ENCODE assay signal across 29 cellular contexts in the genomic region with DNA sequence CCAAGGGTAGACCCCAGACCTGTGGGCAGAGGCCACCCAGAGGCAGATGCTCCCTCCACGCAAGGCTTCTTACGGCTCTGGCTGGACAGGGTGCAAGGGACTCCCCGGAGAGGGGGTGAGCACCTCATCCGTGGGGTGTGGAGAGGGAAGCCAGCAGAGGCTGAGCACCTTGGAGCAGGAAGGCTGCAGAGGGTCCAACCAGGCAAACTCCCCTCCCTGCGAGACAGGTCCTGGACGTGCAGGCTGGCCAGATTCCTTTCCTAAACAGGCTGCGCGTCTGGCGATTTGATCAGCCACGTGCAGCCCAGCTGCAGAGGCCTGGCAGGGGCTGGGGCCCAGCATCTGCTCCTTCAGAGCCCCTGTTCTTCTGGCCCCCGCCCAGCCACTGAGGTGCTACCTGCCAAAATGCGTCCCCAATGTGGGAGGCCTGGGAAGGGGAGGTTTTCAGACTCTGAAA. TPM values are rescaled to one million over a fixed set of nuclear protein-coding genes. Genes with fewer than 3 reads are reported as not detected.
"Had no signal": no experiment of that assay in that cellular context is flagged by ENCODE, and none has a peak within 500 bp of the region (broad histone marks: within the 10 kb centered on the region; RNA-seq: fewer than 3 reads in every experiment).

No MANE protein-coding gene starts in this region.

- H3K9me3 ChIP-seq: adrenal gland, ascending aorta, left lung, pancreas, tibial artery had no signal

- H3K27ac ChIP-seq: adrenal gland, ascending aorta, brain microvascular endothelial cell, hepatocyte, left lung, pancreas, tibial artery had no signal

- H3K9me3 Mint-ChIP-seq: activated naive CD4-positive, alpha-beta T cell treated with anti-CD3 and anti-CD28 coated beads, Interleukin-2, amount 50 U/mL, for 24 hours; activated T-cell treated with anti-CD3 and anti-CD28 coated beads, Interleukin-2, amount 50 U/mL, for 72 hours; immature natural killer cell; mesothelial cell of epicardium; natural killer cell; stimulated activated naive CD8-positive, alpha-beta T cell treated with anti-CD3 and anti-CD28 coated beads, Interleukin-15, Interleukin-2, amounts not matched to agents 100 ng/mL and 50 ng/mL, for 24 hours; WTC11 had no signal

- H3K27me3 ChIP-seq: adrenal gland, ascending aorta, brain microvascular endothelial cell, hepatocyte, left lung, pancreas had no signal

- H3K36me3 Mint-ChIP-seq: activated naive CD4-positive, alpha-beta T cell treated with anti-CD3 and anti-CD28 coated beads, Interleukin-2, amount 50 U/mL, for 24 hours; immature natural killer cell; mesothelial cell of epicardium; natural killer cell; WTC11 had no signal

- H3K27ac Mint-ChIP-seq: activated naive CD4-positive, alpha-beta T cell treated with anti-CD3 and anti-CD28 coated beads, Interleukin-2, amount 50 U/mL, for 24 hours; activated T-cell treated with anti-CD3 and anti-CD28 coated beads, Interleukin-2, amount 50 U/mL, for 72 hours; mesothelial cell of epicardium; natural killer cell; stimulated activated naive CD8-positive, alpha-beta T cell treated with anti-CD3 and anti-CD28 coated beads, Interleukin-15, Interleukin-2, amounts not matched to agents 100 ng/mL and 50 ng/mL, for 24 hours; WTC11 had no signal

- H3K79me2 ChIP-seq: hepatocyte had no signal

- H3K4me3 ChIP-seq: adrenal gland, ascending aorta, hepatocyte, left lung, pancreas, tibial artery had no signal

- H2AFZ ChIP-seq: hepatocyte had no signal

- H3K36me3 ChIP-seq: adrenal gland, ascending aorta, brain microvascular endothelial cell, left lung, pancreas, tibial artery had no signal

- H3K4me3 Mint-ChIP-seq: activated naive CD4-positive, alpha-beta T cell treated with anti-CD3 and anti-CD28 coated beads, Interleukin-2, amount 50 U/mL, for 24 hours; activated T-cell treated with anti-CD3 and anti-CD28 coated beads, Interleukin-2, amount 50 U/mL, for 72 hours; immature natural killer cell; mesothelial cell of epicardium; natural killer cell; stimulated activated naive CD8-positive, alpha-beta T cell treated with anti-CD3 and anti-CD28 coated beads, Interleukin-15, Interleukin-2, amounts not matched to agents 100 ng/mL and 50 ng/mL, for 24 hours; WTC11 had no signal

- DNase-seq: activated CD4-positive, alpha-beta T cell treated with anti-CD3 and anti-CD28 coated beads for 4 hours; activated CD4-positive, alpha-beta T cell treated with anti-CD3 and anti-CD28 coated beads, Interleukin-2, amount 50 U/mL, for 48 hours; activated gamma-delta T cell; activated T-cell treated with anti-CD3 and anti-CD28 coated beads, Interleukin-2, amount 50 U/mL, for 72 hours; adrenal gland; brain microvascular endothelial cell; caudate nucleus; dermis blood vessel endothelial cell; effector memory CD4-positive, alpha-beta T cell; foreskin melanocyte; immature natural killer cell; kidney glomerular epithelial cell; natural killer cell; pancreas; right cardiac atrium; stimulated activated CD4-positive, alpha-beta T cell treated with anti-CD3 and anti-CD28 coated beads, Interleukin-1b, Interleukin-23, amount 100 ng/mL, for 48 hours; substantia nigra; T-helper 9 cell had no signal

- ATAC-seq: activated T-cell treated with anti-CD3 and anti-CD28 coated beads, Interleukin-2, amount 50 U/mL, for 72 hours; esophagus mucosa; left lung; natural killer cell; pancreas; right cardiac atrium; WTC11 had no signal

- H3K4me2 ChIP-seq: hepatocyte had no signal

RNA-seq across cellular contexts. Expression of gene WNT11, which starts 49.3 kb away (rescaled TPM):
- total RNA-seq: dermis blood vessel endothelial cell, endothelial cell of umbilical vein, pulmonary artery endothelial cell had no signal
- polyA plus RNA-seq: endothelial cell of umbilical vein had no signal
